In the genomic region with DNA sequence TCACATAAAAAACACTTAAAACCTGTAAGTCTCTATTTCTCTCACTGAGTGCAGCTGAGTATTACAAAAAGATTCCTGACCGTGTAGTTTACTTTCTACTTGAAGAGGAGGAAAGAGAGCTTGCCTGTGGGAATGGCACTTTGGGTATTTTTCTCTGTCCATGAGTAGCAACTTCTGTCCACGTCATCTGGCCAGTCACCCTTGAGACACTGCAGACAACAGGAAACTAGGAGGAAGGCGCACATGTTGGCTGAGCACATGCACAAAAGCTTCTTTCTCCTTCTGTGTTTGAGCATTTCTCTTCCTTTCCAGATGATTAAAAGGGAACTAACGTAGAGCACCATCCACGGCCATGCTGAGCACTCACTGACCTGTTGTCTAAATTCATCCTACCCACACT, we compare ENCODE assay signal across 9 cellular contexts. TPM values are rescaled to one million over a fixed set of nuclear protein-coding genes. Genes with fewer than 3 reads are reported as not detected.
A peak's percentile ranks its signal among the peaks of the same experiment; 100 is the strongest.
DNase-seq lines count a peak whose midpoint lies in the region; ATAC-seq and TF ChIP-seq lines count a peak whose summit lies in the region.
"Had no signal": no experiment of that assay in that cellular context is flagged by ENCODE, and none has a peak within 500 bp of the region (broad histone marks: within the 10 kb centered on the region; RNA-seq: fewer than 3 reads in every experiment).

No MANE protein-coding gene starts in this region.

- peak overlapping the region; percentile 92 for H3K27ac Mint-ChIP-seq in CD4-positive, alpha-beta T cell
- peak overlapping the region; percentile 90 to 99 (median 96) for H3K27ac Mint-ChIP-seq in naive thymus-derived CD8-positive, alpha-beta T cell

- peak overlapping the region; percentile 95 for H3K27ac ChIP-seq in CD4-positive, alpha-beta T cell (ENCODE audit: low read depth, low read length)

- no peaks in the 10 kb centered on the region for H3K9me3 Mint-ChIP-seq in CD4-positive, alpha-beta T cell
- H3K9me3 Mint-ChIP-seq in naive thymus-derived CD8-positive, alpha-beta T cell: no peaks in the 10 kb centered on the region

- POLR2A ChIA-PET in CD4-positive, alpha-beta T cell (lab: Charles Lee): interaction anchor here (0.9 to 22.8 kb wide), 8 partner anchors 8 to 38 kb away, joined by 3 to 472 read pairs (median 4); no protein-coding TSS in a partner anchor
- POLR2A ChIA-PET in naive thymus-derived CD8-positive, alpha-beta T cell (lab: Charles Lee): interaction anchor here (0.6 to 16.9 kb wide), 6 partner anchors 8 to 641 kb away, joined by 3 to 491 read pairs (median 64); a partner anchor contains a TSS

- TF ChIP-seq CTCF in CD4-positive, alpha-beta T cell (IDR thresholded peaks at IDR 0.05): no peak

- peaks cover 80% of the 10 kb centered on the region for H3K4me1 Mint-ChIP-seq in CD4-positive, alpha-beta T cell (ENCODE audit: low read depth)
- H3K4me1 Mint-ChIP-seq in naive thymus-derived CD8-positive, alpha-beta T cell: peaks cover 36 to 86% (median 82%) of the 10 kb centered on the region in 4 donors

- CTCF ChIA-PET in CD4-positive, alpha-beta T cell (lab: Charles Lee): interaction anchor here (1.1 to 2.5 kb wide), 5 partner anchors 11 to 38 kb away, joined by 3 to 11 read pairs (median 5); no protein-coding TSS in a partner anchor

- no peak for DNase-seq in CD4-positive, alpha-beta T cell
- DNase-seq in NOMO-1 (lab: John Stamatoyannopoulos, UW; ENCODE audit: unreplicated experiment in 2 of 2) (peak; percentile 4 to 34), dermis blood vessel endothelial cell (peak; percentile 13), NCI-H1417 treated with DMSO at 0.1 percent for 48 hours (lab: John Stamatoyannopoulos, UW) (no peak)
- no peak for DNase-seq in naive thymus-derived CD8-positive, alpha-beta T cell
- DNase-seq in stimulated activated CD4-positive, alpha-beta T cell treated with anti-CD3 and anti-CD28 coated beads, Interleukin-2, amount 100 ng/mL, for 48 hours: no peak
- DNase-seq in activated CD4-positive, alpha-beta T cell treated with anti-CD3 and anti-CD28 coated beads, Interleukin-2, amount 50 U/mL, for 1 hour: no peak
- DNase-seq: NCI-H524 treated with DMSO at 0.1 percent for 48 hours had no signal

- peaks cover 100% of the 10 kb centered on the region for H3K36me3 Mint-ChIP-seq in CD4-positive, alpha-beta T cell (ENCODE audit: low read depth)
- peaks cover 51 to 99% (median 86%) of the 10 kb centered on the region in 3 donors for H3K36me3 Mint-ChIP-seq in naive thymus-derived CD8-positive, alpha-beta T cell

- intact Hi-C loops in CD4-positive, alpha-beta T cell (cut with DNase I, micrococcal nuclease): loop anchor here in 1 of 2 experiments (1.0 to 2.0 kb wide), 2 partner anchors 8 to 29 kb away; no protein-coding TSS in a partner anchor

- ATAC-seq in CD4-positive, alpha-beta T cell (ENCODE audit: poor library complexity): peak; percentile 18
- ATAC-seq in naive thymus-derived CD8-positive, alpha-beta T cell: peak; percentile 16 to 26
- no peak for ATAC-seq in HG03342 (IDR thresholded peaks at IDR 0.05; ENCODE audit: unreplicated experiment)

- H3K4me3 Mint-ChIP-seq in CD4-positive, alpha-beta T cell: peak overlapping the region; percentile 99
- H3K4me3 Mint-ChIP-seq in naive thymus-derived CD8-positive, alpha-beta T cell: peak overlapping the region; percentile 96 to 100 (median 100)

- no peaks in the 10 kb centered on the region for H3K27me3 ChIP-seq in CD4-positive, alpha-beta T cell (ENCODE audit: control insufficient read depth, insufficient read depth, low read length)

- no peaks in the 10 kb centered on the region for H3K9me3 ChIP-seq in CD4-positive, alpha-beta T cell (ENCODE audit: control insufficient read depth, low read length)

- no peaks in the 10 kb centered on the region for H3K27me3 Mint-ChIP-seq in CD4-positive, alpha-beta T cell
- no peaks in the 10 kb centered on the region for H3K27me3 Mint-ChIP-seq in naive thymus-derived CD8-positive, alpha-beta T cell

RNA-seq across cellular contexts. Expression of a gene that starts 19.7 kb away (rescaled TPM):
- total RNA-seq in CD4-positive, alpha-beta T cell: 1 to 10 TPM; 9.7 to 9.8 TPM
- total RNA-seq in dermis blood vessel endothelial cell: 2.1 and 2.6 TPM in 2 replicates
- 10 to 100 TPM; 10.8 to 12.8 TPM for total RNA-seq in naive thymus-derived CD8-positive, alpha-beta T cell
- 1 to 10 TPM; 3.8 to 6.9 (median 4.5) TPM for polyA plus RNA-seq in naive thymus-derived CD8-positive, alpha-beta T cell

Comparison
In these comparisons a context has a peak if more than half of its experiments do, and no peak if none do; other contexts are left out.
1. DNase-seq: peak in NOMO-1 (2 of 2) and dermis blood vessel endothelial cell (single experiment); none in CD4-positive, alpha-beta T cell (0 of 10), naive thymus-derived CD8-positive, alpha-beta T cell (0 of 10), stimulated activated CD4-positive, alpha-beta T cell treated with anti-CD3 and anti-CD28 coated beads, Interleukin-2, amount 100 ng/mL, for 48 hours (0 of 2), NCI-H1417 treated with DMSO at 0.1 percent for 48 hours (single experiment) and activated CD4-positive, alpha-beta T cell treated with anti-CD3 and anti-CD28 coated beads, Interleukin-2, amount 50 U/mL, for 1 hour (single experiment).